Comparison of ENCODE assay signal across 17 cellular contexts in the genomic region with DNA sequence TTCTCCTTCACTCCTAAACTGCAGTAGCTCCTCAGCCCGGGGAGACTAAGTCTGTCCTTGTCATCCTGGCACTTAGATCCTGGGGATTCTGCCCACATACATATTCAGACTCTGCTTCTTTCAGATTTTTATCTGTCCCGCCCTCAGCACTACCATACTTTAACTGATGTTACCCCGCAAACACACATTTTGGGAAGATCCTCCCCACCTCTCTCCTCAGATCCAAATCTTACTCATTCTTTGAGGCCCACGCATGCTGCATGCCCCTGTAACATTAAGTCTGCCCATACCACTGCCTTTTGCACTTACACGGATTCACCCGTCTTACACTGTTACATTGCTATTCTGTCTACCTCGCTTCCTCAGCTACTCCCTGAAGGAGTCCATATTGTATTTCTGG. TPM values are rescaled to one million over a fixed set of nuclear protein-coding genes. Genes with fewer than 3 reads are reported as not detected.
"Had no signal": no experiment of that assay in that cellular context is flagged by ENCODE, and none has a peak within 500 bp of the region (broad histone marks: within the 10 kb centered on the region; RNA-seq: fewer than 3 reads in every experiment).

No MANE protein-coding gene starts in this region.

- H3K27me3 ChIP-seq: foreskin keratinocyte, right lobe of liver, spleen, tibial artery had no signal

- H3K9me3 ChIP-seq: mucosa of descending colon, psoas muscle, right lobe of liver, spleen, tibial artery had no signal

- H3K4me1 ChIP-seq: foreskin keratinocyte had no signal

- ATAC-seq: activated CD8-positive, alpha-beta T cell treated with anti-CD3 and anti-CD28 coated beads for 36 hours; activated T-cell treated with anti-CD3 and anti-CD28 coated beads, Interleukin-2, amount 50 U/mL, for 72 hours; natural killer cell treated with Interleukin-12 subunit alpha and Interleukin-12 subunit beta and Interleukin-15 and Interleukin-18, amount 100 ng/mL, for 72 hours had no signal

- H3K36me3 ChIP-seq: right lobe of liver, spleen, tibial artery had no signal

- DNase-seq: activated CD4-positive, alpha-beta T cell treated with anti-CD3 and anti-CD28 coated beads for 4 hours; activated CD8-positive, alpha-beta T cell treated with anti-CD3 and anti-CD28 coated beads for 36 hours; activated gamma-delta T cell treated with Interleukin-2 at 50 U/mL for 16 hours; activated T-cell treated with anti-CD3 and anti-CD28 coated beads, Interleukin-2, amount 50 U/mL, for 72 hours; amniotic stem cell; cortex of kidney; effector CD4-positive, alpha-beta T cell; foreskin keratinocyte; mucosa of descending colon; occipital lobe; psoas muscle; right lobe of liver; spleen; T-helper 2 cell; tibial artery had no signal

- H3K27ac ChIP-seq: foreskin keratinocyte, psoas muscle, right lobe of liver, spleen had no signal

RNA-seq across cellular contexts. Expression of a gene that starts 43.3 kb away (rescaled TPM):
- total RNA-seq: activated CD8-positive, alpha-beta T cell treated with anti-CD3 and anti-CD28 coated beads for 36 hours; lung microvascular endothelial cell; natural killer cell treated with Interleukin-12 subunit alpha and Interleukin-12 subunit beta and Interleukin-15 and Interleukin-18, amount 100 ng/mL, for 72 hours; psoas muscle; right lobe of liver had no signal
